1 cellular context compared by ENCODE assay signal in the genomic region with DNA sequence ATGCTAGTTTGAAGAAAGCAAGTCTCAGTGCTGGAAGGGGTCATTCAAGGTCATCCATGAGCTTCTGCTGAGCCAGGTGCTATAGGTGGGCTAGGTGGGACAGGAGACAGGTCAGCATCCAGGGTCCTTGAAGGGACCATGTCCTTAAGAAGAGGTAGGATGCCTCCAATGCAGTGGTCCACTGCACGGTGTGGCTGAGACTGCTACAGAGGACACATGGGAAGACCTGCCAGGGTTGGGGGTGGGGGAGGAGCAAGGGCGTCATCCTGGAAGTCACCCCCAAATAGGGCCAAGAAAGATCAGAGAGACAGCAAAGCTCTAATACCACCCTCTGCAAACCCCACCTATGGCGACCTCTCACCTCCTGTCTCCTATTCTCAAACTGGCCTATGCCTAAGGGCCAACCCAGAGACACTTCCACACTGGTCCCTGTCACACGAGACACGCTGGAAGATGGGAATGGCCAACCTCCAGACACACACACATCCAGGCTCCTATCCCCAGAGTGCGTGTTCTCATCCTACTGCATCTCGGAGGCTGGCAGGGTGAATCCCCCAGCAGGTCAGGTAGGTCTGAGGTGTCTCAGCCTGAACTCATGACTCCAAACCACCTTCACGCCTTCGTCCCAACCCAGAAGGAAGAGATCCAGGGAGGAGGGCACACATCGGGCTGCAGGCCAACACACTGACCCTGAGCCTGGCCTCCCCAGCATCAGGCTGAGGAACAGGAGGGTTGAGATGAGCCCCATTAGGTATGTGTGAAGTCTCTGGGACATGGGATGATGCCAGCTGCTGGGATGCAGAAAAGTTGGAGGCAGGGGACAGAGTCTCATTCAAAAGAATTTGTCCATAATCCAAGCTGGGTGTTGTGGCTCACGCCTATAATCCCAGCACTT.
TF ChIP-seq lines count a peak whose summit lies in the region.

No MANE protein-coding gene starts in this region.

TF ChIP-seq in HepG2, 621 proteins besides CTCF, POLR2A, EP300 and RAD21:
- no peak for TF ChIP-seq ARNT2 (CRISPR knock-in tag; IDR thresholded peaks at IDR 0.05; ENCODE audit: low read depth)
- no peak for TF ChIP-seq ZNF772 (CRISPR knock-in tag; IDR thresholded peaks at IDR 0.05)
- no peak for TF ChIP-seq ZNF552 (CRISPR knock-in tag; IDR thresholded peaks at IDR 0.05; ENCODE audit: borderline replicate concordance)
- TF ChIP-seq SIN3B (IDR thresholded peaks at IDR 0.05; ENCODE audit: low read length), result no peak
- TF ChIP-seq TOE1 (CRISPR knock-in tag; IDR thresholded peaks at IDR 0.05), result no peak
- no peak for TF ChIP-seq MIER2 (CRISPR knock-in tag; IDR thresholded peaks at IDR 0.05)
- no peak for TF ChIP-seq KLF15 (CRISPR knock-in tag; IDR thresholded peaks at IDR 0.05; ENCODE audit: borderline replicate concordance)
- TF ChIP-seq, protein P1, sequence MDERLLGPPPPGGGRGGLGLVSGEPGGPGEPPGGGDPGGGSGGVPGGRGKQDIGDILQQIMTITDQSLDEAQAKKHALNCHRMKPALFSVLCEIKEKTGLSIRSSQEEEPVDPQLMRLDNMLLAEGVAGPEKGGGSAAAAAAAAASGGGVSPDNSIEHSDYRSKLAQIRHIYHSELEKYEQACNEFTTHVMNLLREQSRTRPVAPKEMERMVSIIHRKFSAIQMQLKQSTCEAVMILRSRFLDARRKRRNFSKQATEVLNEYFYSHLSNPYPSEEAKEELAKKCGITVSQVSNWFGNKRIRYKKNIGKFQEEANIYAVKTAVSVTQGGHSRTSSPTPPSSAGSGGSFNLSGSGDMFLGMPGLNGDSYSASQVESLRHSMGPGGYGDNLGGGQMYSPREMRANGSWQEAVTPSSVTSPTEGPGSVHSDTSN (CRISPR knock-in tag; IDR thresholded peaks at IDR 0.05), result no peak
- TF ChIP-seq FOSL2 (CRISPR knock-in tag; IDR thresholded peaks at IDR 0.05), result no peak
- TF ChIP-seq ATM (IDR thresholded peaks at IDR 0.05; ENCODE audit: borderline replicate concordance), result no peak
- TF ChIP-seq ZNF292 (CRISPR knock-in tag; IDR thresholded peaks at IDR 0.05; ENCODE audit: borderline replicate concordance, low read depth), result no peak
- no peak for TF ChIP-seq CREM (IDR thresholded peaks at IDR 0.05)
- TF ChIP-seq CREM (CRISPR knock-in tag; IDR thresholded peaks at IDR 0.05), result no peak
- TF ChIP-seq ZNF468 (CRISPR knock-in tag; IDR thresholded peaks at IDR 0.05), result no peak
- TF ChIP-seq RBM22 (optimal IDR thresholded peaks at IDR 0.05; ENCODE audit: low read length), result no peak
- no peak for TF ChIP-seq NR3C1 (CRISPR knock-in tag; IDR thresholded peaks at IDR 0.05)
- TF ChIP-seq BRD4 (CRISPR knock-in tag; IDR thresholded peaks at IDR 0.05), result no peak
- no peak for TF ChIP-seq HCFC1 (IDR thresholded peaks at IDR 0.05; ENCODE audit: low read depth, low read length)
